Comparison of ENCODE assay signal across 8 cellular contexts in the genomic region with DNA sequence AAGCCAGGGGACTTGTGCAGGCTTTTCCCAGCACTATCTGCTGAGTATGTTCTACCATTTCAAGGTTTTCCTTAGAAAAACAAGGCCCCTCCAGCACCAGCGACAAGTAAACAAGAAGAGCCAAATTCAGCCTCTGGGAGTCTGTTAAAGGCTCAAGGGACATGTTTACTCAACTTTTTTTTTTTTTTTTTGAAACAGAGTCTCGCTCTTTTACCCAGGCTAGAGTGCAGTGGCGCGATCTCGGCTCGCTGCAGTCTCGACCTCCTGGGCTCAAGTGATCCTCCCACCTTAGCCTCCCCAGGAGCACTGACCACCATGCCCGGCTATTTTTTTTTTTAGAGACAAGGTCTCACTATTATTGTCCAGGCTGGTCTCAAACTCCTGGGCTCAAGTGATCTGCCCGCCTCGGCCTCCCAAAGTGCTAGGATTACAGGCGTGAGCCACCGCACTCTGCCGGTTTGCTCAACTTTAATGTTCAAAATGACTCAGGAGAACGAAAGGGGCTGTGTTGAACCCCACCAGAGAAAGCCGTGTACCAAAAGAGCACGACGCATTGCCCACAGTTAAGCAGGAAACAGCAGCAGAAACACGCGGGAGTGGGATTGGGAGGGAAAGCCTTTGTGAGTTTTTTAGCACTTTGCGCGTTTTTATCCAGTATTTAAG. TPM values are rescaled to one million over a fixed set of nuclear protein-coding genes. Genes with fewer than 3 reads are reported as not detected.
DNase-seq lines count a peak whose midpoint lies in the region; ATAC-seq, FAIRE-seq and TF ChIP-seq lines count a peak whose summit lies in the region.

No MANE protein-coding gene starts in this region.

- CTCF ChIA-PET in endothelial cell of umbilical vein (lab: Charles Lee), result interaction anchor here (0.7 kb wide), 1 partner anchor 379 kb away, joined by 3 read pairs; no protein-coding TSS in a partner anchor

- H2AFZ ChIP-seq in endothelial cell of umbilical vein (ENCODE audit: low read depth, low read length) (peak overlapping the region; percentile 99), osteoblast (ENCODE audit: low read length) (peak overlapping the region; percentile 98)

- POLR2A ChIA-PET in endothelial cell of umbilical vein (lab: Charles Lee), result no interaction called here

- H3K4me1 Mint-ChIP-seq in T-helper 2 cell treated with Interferon-gamma antibody and Interleukin-4, amounts not matched to agents 5 μg/mL and 100 μg/mL, for 36 hours (ENCODE audit: low read depth), result peaks cover 28% of the 10 kb centered on the region

- H4K20me1 ChIP-seq in endothelial cell of umbilical vein (replicated peaks; ENCODE audit: control insufficient read depth, extremely low read depth, insufficient read depth, low read length), result no peaks in the 10 kb centered on the region
- peaks cover 5% of the 10 kb centered on the region for H4K20me1 ChIP-seq in osteoblast (ENCODE audit: insufficient read depth, low read length)

- no peaks in the 10 kb centered on the region for H3K27me3 Mint-ChIP-seq in T-helper 2 cell treated with Interferon-gamma antibody and Interleukin-4, amounts not matched to agents 5 μg/mL and 100 μg/mL, for 36 hours (ENCODE audit: low read depth)

- H3K4me1 ChIP-seq in endothelial cell of umbilical vein (ENCODE audit: control insufficient read depth, extremely low read depth, insufficient read depth, low read length), result peaks cover 12% of the 10 kb centered on the region
- peaks cover 8% of the 10 kb centered on the region for H3K4me1 ChIP-seq in osteoblast (ENCODE audit: insufficient read depth, low read length)

- H3K27ac Mint-ChIP-seq in T-helper 2 cell treated with Interferon-gamma antibody and Interleukin-4, amounts not matched to agents 5 μg/mL and 100 μg/mL, for 36 hours, result peak overlapping the region; percentile 98

- no TSS peak for BruUV-seq in endothelial cell of umbilical vein (replicated peaks; lab: Mats Ljungman, UMichigan)

- H3K4me2 ChIP-seq in endothelial cell of umbilical vein (ENCODE audit: insufficient read depth, low read length) (peak overlapping the region; percentile 64), osteoblast (ENCODE audit: insufficient read depth, low read length) (peak overlapping the region; percentile 99)

- H3K4me3 ChIP-seq in endothelial cell of umbilical vein (replicated peaks in 1 of 3; ENCODE audit: insufficient read depth in 1 of 3, low read depth in 1 of 3, low read length in 3 of 3) (peak overlapping the region; percentile 85 to 91 (median 87)), osteoblast (ENCODE audit: insufficient read depth, low read length) (peak overlapping the region; percentile 90)

- no peaks in the 10 kb centered on the region for H3K9me1 ChIP-seq in endothelial cell of umbilical vein (replicated peaks; ENCODE audit: control insufficient read depth, extremely low read depth, insufficient read depth, low read length)

- H3K79me2 ChIP-seq in endothelial cell of umbilical vein (ENCODE audit: control insufficient read depth, insufficient read depth, low read length) (peaks cover 39% of the 10 kb centered on the region), osteoblast (ENCODE audit: insufficient read depth, low read length) (peaks cover 43% of the 10 kb centered on the region)

- TF ChIP-seq POLR2A in endothelial cell of umbilical vein (IDR thresholded peaks at IDR 0.05; ENCODE audit: low read depth, low read length), result no peak

- no peaks in the 10 kb centered on the region for H3K9me3 ChIP-seq in endothelial cell of umbilical vein (replicated peaks; ENCODE audit: control insufficient read depth, insufficient read depth, low read length)
- no peaks in the 10 kb centered on the region for H3K9me3 ChIP-seq in osteoblast (ENCODE audit: low read depth, low read length)

- H3K9me3 Mint-ChIP-seq in T-helper 2 cell treated with Interferon-gamma antibody and Interleukin-4, amounts not matched to agents 5 μg/mL and 100 μg/mL, for 36 hours, result no peaks in the 10 kb centered on the region

- H3K27me3 ChIP-seq in endothelial cell of umbilical vein (ENCODE audit: control insufficient read depth in 2 of 2, insufficient read depth in 2 of 2, low read length in 2 of 2) (no peaks in the 10 kb centered on the region), osteoblast (ENCODE audit: insufficient read depth, low read length) (no peaks in the 10 kb centered on the region)

- H3K36me3 Mint-ChIP-seq in T-helper 2 cell treated with Interferon-gamma antibody and Interleukin-4, amounts not matched to agents 5 μg/mL and 100 μg/mL, for 36 hours (ENCODE audit: low read depth), result peaks cover 27% of the 10 kb centered on the region

- peak overlapping the region; percentile 93 for H3K4me3 Mint-ChIP-seq in T-helper 2 cell treated with Interferon-gamma antibody and Interleukin-4, amounts not matched to agents 5 μg/mL and 100 μg/mL, for 36 hours

- peak; percentile 17 for DNase-seq in Daoy (ENCODE audit: low read depth)
- DNase-seq in T-helper 2 cell treated with Interferon-gamma antibody and Interleukin-4, amounts not matched to agents 5 μg/mL and 100 μg/mL, for 36 hours (ENCODE audit: low spot score), result peak; percentile 50
- DNase-seq in endothelial cell of umbilical vein (ENCODE audit: low read depth, low spot score), result no peak
- DNase-seq in osteoblast (ENCODE audit: insufficient read length, low spot score, missing footprints), result no peak
- DNase-seq in DMS114 treated with DMSO at 0.1 percent for 48 hours (lab: John Stamatoyannopoulos, UW; ENCODE audit: unreplicated experiment), result no peak
- no peak for DNase-seq in AML-193 (lab: John Stamatoyannopoulos, UW)
- DNase-seq in occipital lobe (lab: John Stamatoyannopoulos, UW), result no peak

- peaks cover 3 to 13% of the 10 kb centered on the region in 2 experiments for H3K36me3 ChIP-seq in endothelial cell of umbilical vein (ENCODE audit: control insufficient read depth in 2 of 2, extremely low read depth in 1 of 2, insufficient read depth in 2 of 2, low read length in 2 of 2)
- H3K36me3 ChIP-seq in osteoblast (ENCODE audit: insufficient read depth, low read length), result peaks cover 16% of the 10 kb centered on the region

- ATAC-seq in HG02678 (IDR thresholded peaks at IDR 0.05; ENCODE audit: unreplicated experiment), result peak; percentile 10

- no peak for FAIRE-seq in endothelial cell of umbilical vein (lab: Jason Lieb, UNC)

- peak overlapping the region; percentile 91 for H3K9ac ChIP-seq in endothelial cell of umbilical vein (replicated peaks; ENCODE audit: extremely low read depth, insufficient read depth, low read length)

- H3K27ac ChIP-seq in endothelial cell of umbilical vein (ENCODE audit: insufficient read depth, low read depth, low read length) (peak overlapping the region; percentile 83), osteoblast (ENCODE audit: low read depth, low read length) (peak overlapping the region; percentile 93)

- intact Hi-C loops in endothelial cell of umbilical vein (cut with micrococcal nuclease), result loop anchor here (1.0 to 2.0 kb wide), 4 partner anchors 12 to 98 kb away; a partner anchor contains a TSS

- no peak for TF ChIP-seq CTCF in endothelial cell of umbilical vein (IDR thresholded peaks at IDR 0.05; ENCODE audit: extremely low read depth in 1 of 2, insufficient read depth in 1 of 2, low read depth in 1 of 2, low read length in 2 of 2)
- TF ChIP-seq CTCF in osteoblast (IDR thresholded peaks at IDR 0.05; ENCODE audit: extremely low read depth, low read depth, low read length), result no peak

- dilution Hi-C loops in endothelial cell of umbilical vein (cut with MboI; ENCODE audit: extremely low pct_ligation_motif_present, low sequenced_read_pairs), result no loop called here

TF ChIP-seq in endothelial cell of umbilical vein, 7 proteins besides CTCF, POLR2A, EP300 and RAD21 (continues in another document):
- no peak for TF ChIP-seq JUN (IDR thresholded peaks at IDR 0.05; ENCODE audit: borderline replicate concordance, insufficient read depth, insufficient read length, low read depth)
- TF ChIP-seq, protein P1, sequence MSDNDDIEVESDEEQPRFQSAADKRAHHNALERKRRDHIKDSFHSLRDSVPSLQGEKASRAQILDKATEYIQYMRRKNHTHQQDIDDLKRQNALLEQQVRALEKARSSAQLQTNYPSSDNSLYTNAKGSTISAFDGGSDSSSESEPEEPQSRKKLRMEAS (IDR thresholded peaks at IDR 0.05; ENCODE audit: insufficient read depth, insufficient read length), result no peak

RNA-seq across cellular contexts. Expression of a gene that starts 0.8 kb away (rescaled TPM):
- 171 and 179 TPM in 2 replicates for total RNA-seq in Daoy (2014; rRNA removed; shearing (Covaris generic))
- total RNA-seq in endothelial cell of umbilical vein (117 and 124 TPM in 2 replicates), osteoblast (119 and 128 TPM in 2 replicates), occipital lobe (92.8 TPM)
- polyA plus RNA-seq in endothelial cell of umbilical vein, result 99.4 and 123 TPM in 2 replicates
- 168 and 181 TPM in 2 replicates for polyA plus RNA-seq in endothelial cell of umbilical vein (2011; cell fraction: cytosol; rRNA removed)
- 95.8 and 112 TPM in 2 replicates for polyA plus RNA-seq in endothelial cell of umbilical vein (2011; cell fraction: nucleus; rRNA removed)
- polyA plus RNA-seq in endothelial cell of umbilical vein (2012), result 146 and 198 TPM in 2 replicates
- 233 and 266 TPM in 2 replicates for polyA minus RNA-seq in endothelial cell of umbilical vein
- 118 TPM for polyA minus RNA-seq in endothelial cell of umbilical vein (2011; cell fraction: cytosol; rRNA and poly(A)+ RNA removed)
- 50.2 and 78.9 TPM in 2 replicates for polyA minus RNA-seq in endothelial cell of umbilical vein (2011; cell fraction: nucleus; rRNA and poly(A)+ RNA removed)

RNA-seq across cellular contexts. Expression of a gene that starts 12.3 kb away (rescaled TPM):
- total RNA-seq in Daoy (2014; rRNA removed; shearing (Covaris generic)), result 14.1 and 27.9 TPM in 2 replicates
- total RNA-seq in endothelial cell of umbilical vein (14.5 and 17.1 TPM in 2 replicates), osteoblast (11.2 and 13.0 TPM in 2 replicates), occipital lobe (22.6 TPM)
- polyA plus RNA-seq in endothelial cell of umbilical vein, result 8.9 and 11.1 TPM in 2 replicates
- 15.5 and 15.8 TPM in 2 replicates for polyA plus RNA-seq in endothelial cell of umbilical vein (2011; cell fraction: cytosol; rRNA removed)
- 22.7 and 26.7 TPM in 2 replicates for polyA plus RNA-seq in endothelial cell of umbilical vein (2011; cell fraction: nucleus; rRNA removed)
- 17.6 and 22.3 TPM in 2 replicates for polyA plus RNA-seq in endothelial cell of umbilical vein (2012)
- polyA minus RNA-seq in endothelial cell of umbilical vein, result 5.6 and 11.2 TPM in 2 replicates
- 24.1 TPM for polyA minus RNA-seq in endothelial cell of umbilical vein (2011; cell fraction: cytosol; rRNA and poly(A)+ RNA removed)
- polyA minus RNA-seq in endothelial cell of umbilical vein (2011; cell fraction: nucleus; rRNA and poly(A)+ RNA removed), result 4.6 and 6.7 TPM in 2 replicates

RNA-seq across cellular contexts. Expression of a gene that starts 29.5 kb away (rescaled TPM):
- total RNA-seq in Daoy (2014; rRNA removed; shearing (Covaris generic)), result 6.1 and 9.8 TPM in 2 replicates
- total RNA-seq in endothelial cell of umbilical vein (29.1 and 29.5 TPM in 2 replicates), osteoblast (1.5 and 1.8 TPM in 2 replicates), occipital lobe (17.3 TPM)
- polyA plus RNA-seq in endothelial cell of umbilical vein, result 9.6 and 13.1 TPM in 2 replicates
- 17.0 and 17.2 TPM in 2 replicates for polyA plus RNA-seq in endothelial cell of umbilical vein (2011; cell fraction: cytosol; rRNA removed)
- 18.3 and 19.9 TPM in 2 replicates for polyA plus RNA-seq in endothelial cell of umbilical vein (2011; cell fraction: nucleus; rRNA removed)
- polyA plus RNA-seq in endothelial cell of umbilical vein (2012), result 18.3 and 20.4 TPM in 2 replicates
- polyA minus RNA-seq in endothelial cell of umbilical vein, result 9.6 and 16.1 TPM in 2 replicates
- polyA minus RNA-seq in endothelial cell of umbilical vein (2011; cell fraction: cytosol; rRNA and poly(A)+ RNA removed), result 5.8 TPM
- polyA minus RNA-seq in endothelial cell of umbilical vein (2011; cell fraction: nucleus; rRNA and poly(A)+ RNA removed), result 6.0 and 7.9 TPM in 2 replicates

Comparison
In these comparisons a context has a peak if more than half of its experiments do, and no peak if none do; other contexts are left out.
1. DNase-seq: peak in Daoy (single experiment) and T-helper 2 cell treated with Interferon-gamma antibody and Interleukin-4, amounts not matched to agents 5 μg/mL and 100 μg/mL, for 36 hours (single experiment); none in endothelial cell of umbilical vein (single experiment), osteoblast (single experiment), DMS114 treated with DMSO at 0.1 percent for 48 hours (single experiment), AML-193 (0 of 2) and occipital lobe (single experiment).